In genomic region chr13:79581870-79582315, GRCh38 we compare ENCODE assay signal across 16 cellular contexts.
DNase-seq lines count a peak whose midpoint lies in the region; ATAC-seq and TF ChIP-seq lines count a peak whose summit lies in the region.
"Had no signal": no experiment of that assay in that cellular context is flagged by ENCODE, and none has a peak within 500 bp of the region (broad histone marks: within the 10 kb centered on the region; RNA-seq: fewer than 3 reads in every experiment).

No MANE protein-coding gene starts in this region.

- H3K4me3 Mint-ChIP-seq in H9: no peak overlapping the region
- H3K4me3 Mint-ChIP-seq: mesothelial cell of epicardium had no signal

- H3K4me3 ChIP-seq in adipocyte (ENCODE audit: low read length): no peak overlapping the region
- no peak overlapping the region for H3K4me3 ChIP-seq in foreskin fibroblast (ENCODE audit: low read depth in 1 of 2, low read length in 2 of 2)
- H3K4me3 ChIP-seq in retinal pigment epithelial cell (ENCODE audit: low read length): no peak overlapping the region
- no peak overlapping the region for H3K4me3 ChIP-seq in body of pancreas
- H3K4me3 ChIP-seq: cardiac muscle cell, PC-9, right lobe of liver, uterus had no signal

- ATAC-seq in body of pancreas: no peak
- ATAC-seq in HG03439 (IDR thresholded peaks at IDR 0.05; ENCODE audit: unreplicated experiment): no peak
- no peak for ATAC-seq in HG03457 (IDR thresholded peaks at IDR 0.05; ENCODE audit: unreplicated experiment)
- ATAC-seq: right lobe of liver had no signal

- H2BK12ac ChIP-seq in H9 (ENCODE audit: insufficient read length, low read depth, low read length): no peak overlapping the region

- no peak overlapping the region for H3T11ph ChIP-seq in H9 (ENCODE audit: low read length)

- H3K4ac ChIP-seq in H9 (ENCODE audit: low read depth, low read length): no peak overlapping the region

- no peak overlapping the region for H2BK120ac ChIP-seq in H9 (ENCODE audit: low read depth, low read length, poor library complexity, severe bottlenecking)

- H3K9me3 ChIP-seq in H9 (ENCODE audit: control insufficient read depth, low read depth, low read length): no peaks in the 10 kb centered on the region
- peaks cover 26% of the 10 kb centered on the region for H3K9me3 ChIP-seq in adipocyte (ENCODE audit: control insufficient read depth, low read length)
- H3K9me3 ChIP-seq in body of pancreas: peaks cover 0 to 2% (median 0%) of the 10 kb centered on the region in 3 donors
- H3K9me3 ChIP-seq: right lobe of liver, uterus had no signal

- no peaks in the 10 kb centered on the region for H3K23me2 ChIP-seq in H9 (ENCODE audit: insufficient read length, low read depth, low read length, poor library complexity, severe bottlenecking)

- TF ChIP-seq POLR2A in body of pancreas (IDR thresholded peaks at IDR 0.05): no peak

- no peak overlapping the region for H3K56ac ChIP-seq in H9 (ENCODE audit: insufficient read length, low read depth, low read length)

- H3K36me3 ChIP-seq in adipocyte (ENCODE audit: control insufficient read depth, insufficient read depth, low read length, severe bottlenecking) (no peaks in the 10 kb centered on the region), body of pancreas (replicated peaks in 1 of 2; ENCODE audit: insufficient read depth in 1 of 2, low read depth in 2 of 2) (no peaks in the 10 kb centered on the region)
- H3K36me3 ChIP-seq: cardiac muscle cell, right lobe of liver, uterus had no signal

- peaks cover 8 to 11% of the 10 kb centered on the region in 2 experiments; a peak in 4 of 5 replicates for H3K9me3 Mint-ChIP-seq in H9

- H2AK5ac ChIP-seq in H9 (ENCODE audit: insufficient read length, low read length): no peak overlapping the region

- no peaks in the 10 kb centered on the region for H3K79me2 ChIP-seq in H9 (ENCODE audit: insufficient read depth, low read length)

- WGBS in H9 (ENCODE audit: extremely low coverage, insufficient read length, low lambda C conversion rate): no CpG with 5 or more reads among the region's 4 CpGs
- WGBS in body of pancreas, 2 donors: 100% methylated on average over 3 of the region's 4 CpGs; no CpG with 5 or more reads in 1 of the 2 donors

- DNase-seq in H9 (peak; percentile 38), adipocyte (ENCODE audit: low read depth) (peak; percentile 62), foreskin fibroblast (peak; percentile 18 to 76), retinal pigment epithelial cell (ENCODE audit: low read depth) (peak; percentile 51), body of pancreas (no peak), posterior vena cava (ENCODE audit: low spot score) (no peak)
- DNase-seq: activated T-cell treated with anti-CD3 and anti-CD28 coated beads, Interleukin-2, amount 50 U/mL, for 48 hours; COR-L47; NCI-H187; right lobe of liver; uterus had no signal

- H4K91ac ChIP-seq in H9 (ENCODE audit: insufficient read length, low read depth, low read length): no peak overlapping the region

- H3K9ac ChIP-seq in H9 (ENCODE audit: extremely low read depth, insufficient read length, low read length) (no peak overlapping the region), adipocyte (ENCODE audit: low read length) (peak overlapping the region; percentile 13)

- no peak overlapping the region for H2BK5ac ChIP-seq in H9 (ENCODE audit: insufficient read length, low read length)

- no peak overlapping the region for H3K4me2 ChIP-seq in H9 (ENCODE audit: insufficient read depth, insufficient read length, low read length)
- H3K4me2 ChIP-seq: PC-9 had no signal

- H3K27ac Mint-ChIP-seq in H9: no peak overlapping the region; a peak in 1 of 7 replicates
- H3K27ac Mint-ChIP-seq: mesothelial cell of epicardium had no signal

- no peak overlapping the region; the same call in 1 of the 2 replicates for H3K14ac ChIP-seq in H9 (ENCODE audit: insufficient read depth, low read length)

- no peaks in the 10 kb centered on the region for H4K20me1 ChIP-seq in H9 (ENCODE audit: control insufficient read depth, insufficient read depth, insufficient read length)

- H4K5ac ChIP-seq in H9 (ENCODE audit: insufficient read length, low read depth, low read length): no peak overlapping the region

- no peak overlapping the region for H2AFZ ChIP-seq in H9 (ENCODE audit: low read length)
- H2AFZ ChIP-seq: PC-9 had no signal

- H4K8ac ChIP-seq in H9 (replicated peaks; ENCODE audit: insufficient read length, low read depth, low read length): no peak overlapping the region

- H2BK20ac ChIP-seq in H9 (ENCODE audit: low read depth, low read length, poor library complexity, severe bottlenecking): no peak overlapping the region

- no peaks in the 10 kb centered on the region for H3K4me1 Mint-ChIP-seq in H9
- H3K4me1 Mint-ChIP-seq: mesothelial cell of epicardium had no signal

- no peaks in the 10 kb centered on the region for H3K27me3 ChIP-seq in H9 (ENCODE audit: insufficient read depth, low read length)
- H3K27me3 ChIP-seq in adipocyte (replicated peaks; ENCODE audit: control insufficient read depth, insufficient read depth, low read length): no peaks in the 10 kb centered on the region
- H3K27me3 ChIP-seq in body of pancreas: no peaks in the 10 kb centered on the region
- H3K27me3 ChIP-seq: cardiac muscle cell, right lobe of liver, uterus had no signal

- intact Hi-C loops in body of pancreas (cut with DNase I): no loop called here
- intact Hi-C loops in posterior vena cava (cut with DNase I): no loop called here

- no peaks in the 10 kb centered on the region for H3K27me3 Mint-ChIP-seq in H9 (ENCODE audit: low read depth)

- no peaks in the 10 kb centered on the region for H3K4me1 ChIP-seq in H9 (ENCODE audit: insufficient read depth, low read length)
- H3K4me1 ChIP-seq in adipocyte (ENCODE audit: control insufficient read depth, insufficient read depth, low read length): peaks cover 17% of the 10 kb centered on the region
- no peaks in the 10 kb centered on the region for H3K4me1 ChIP-seq in body of pancreas
- H3K4me1 ChIP-seq: right lobe of liver, uterus had no signal

- no peak overlapping the region for H3K27ac ChIP-seq in H9 (ENCODE audit: insufficient read length, low read depth, low read length)
- H3K27ac ChIP-seq in body of pancreas: no peak overlapping the region
- H3K27ac ChIP-seq: cardiac muscle cell, PC-9, right lobe of liver, uterus had no signal

- H3K36me3 Mint-ChIP-seq in H9 (ENCODE audit: insufficient read depth in 1 of 3, low read depth in 3 of 3): peaks cover 0 to 2% (median 0%) of the 10 kb centered on the region in 3 experiments; a peak in 3 of 7 replicates

- no peak overlapping the region for H3K23ac ChIP-seq in H9 (ENCODE audit: insufficient read length, low read depth, low read length)

- H3K18ac ChIP-seq in H9 (ENCODE audit: insufficient read length, low read depth, low read length): no peak overlapping the region

- no peak overlapping the region for H2BK15ac ChIP-seq in H9 (ENCODE audit: low read depth, low read length)

- TF ChIP-seq CTCF in H9 (conservative IDR thresholded peaks at IDR 0.05): no peak
- TF ChIP-seq CTCF in foreskin fibroblast (IDR thresholded peaks at IDR 0.05; ENCODE audit: low read depth, low read length): no peak
- no peak for TF ChIP-seq CTCF in retinal pigment epithelial cell (conservative IDR thresholded peaks at IDR 0.05; ENCODE audit: low read depth, low read length)
- no peak for TF ChIP-seq CTCF in body of pancreas (IDR thresholded peaks at IDR 0.05)

- no peaks in the 10 kb centered on the region for H3K79me1 ChIP-seq in H9 (ENCODE audit: insufficient read depth, low read depth, low read length, poor library complexity, severe bottlenecking)

Comparison
In these comparisons a context has a peak if more than half of its experiments do, and no peak if none do; other contexts are left out.
1. DNase-seq: peak in H9 (single experiment), adipocyte (single experiment), foreskin fibroblast (2 of 2) and retinal pigment epithelial cell (single experiment); none in body of pancreas (0 of 4) and posterior vena cava (single experiment).